ENCODE assay signal across 13 cellular contexts in genomic region chr2:191206613-191207471, GRCh38. TPM values are rescaled to one million over a fixed set of nuclear protein-coding genes. Genes with fewer than 3 reads are reported as not detected.
A peak's percentile ranks its signal among the peaks of the same experiment; 100 is the strongest.
DNase-seq lines count a peak whose midpoint lies in the region; ATAC-seq lines count a peak whose summit lies in the region.
"Had no signal": no experiment of that assay in that cellular context is flagged by ENCODE, and none has a peak within 500 bp of the region (broad histone marks: within the 10 kb centered on the region; RNA-seq: fewer than 3 reads in every experiment).

No MANE protein-coding gene starts in this region.

- ATAC-seq in HG02885 (IDR thresholded peaks at IDR 0.05; ENCODE audit: poor library complexity, unreplicated experiment), result no peak
- no peak for ATAC-seq in GM18868 (IDR thresholded peaks at IDR 0.05; ENCODE audit: unreplicated experiment)
- ATAC-seq: psoas muscle had no signal

- CTCF ChIA-PET in activated CD4-positive, alpha-beta memory T cell treated with anti-CD3 and anti-CD28 coated beads for 36 hours (lab: Charles Lee), result interaction anchor here (0.8 to 1.9 kb wide), 6 partner anchors 8 to 315 kb away, joined by 3 to 14 read pairs (median 4); no protein-coding TSS in a partner anchor

- peak overlapping the region; percentile 85 for H3K27ac Mint-ChIP-seq in activated CD4-positive, alpha-beta memory T cell treated with anti-CD3 and anti-CD28 coated beads for 36 hours
- H3K27ac Mint-ChIP-seq: type B pancreatic cell had no signal

- intact Hi-C loops in activated CD4-positive, alpha-beta memory T cell treated with anti-CD3 and anti-CD28 coated beads for 36 hours (cut with micrococcal nuclease), result loop anchor here (1.0 kb wide), 2 partner anchors 13 to 37 kb away; no protein-coding TSS in a partner anchor

- peaks cover 5% of the 10 kb centered on the region for H3K4me1 ChIP-seq in effector memory CD4-positive, alpha-beta T cell (ENCODE audit: control insufficient read depth, insufficient read depth, low read length, poor library complexity, severe bottlenecking)
- H3K4me1 ChIP-seq: psoas muscle had no signal

- DNase-seq in activated CD8-positive, alpha-beta memory T cell treated with anti-CD3 and anti-CD28 coated beads for 1 hour (ENCODE audit: extremely low read depth in 1 of 2, low read depth in 1 of 2), result peak; percentile 7 to 19
- DNase-seq in activated CD8-positive, alpha-beta memory T cell treated with anti-CD3 and anti-CD28 coated beads, Interleukin-2, amount 50 U/mL, for 48 hours, result no peak
- peak; percentile 53 for DNase-seq in activated CD4-positive, alpha-beta memory T cell treated with anti-CD3 and anti-CD28 coated beads for 36 hours
- DNase-seq in effector memory CD4-positive, alpha-beta T cell, result peak in 2 of 3 donors; percentile 17 to 23
- peak; percentile 22 to 23 for DNase-seq in stimulated activated CD8-positive, alpha-beta memory T cell treated with anti-CD3 and anti-CD28 coated beads, Interleukin-4, amount 100 ng/mL, for 4 hours (ENCODE audit: low read depth in 2 of 2, low spot score in 1 of 2)
- DNase-seq in retina, result no peak
- DNase-seq: heart left ventricle, NCI-H345, psoas muscle had no signal

- H3K27ac ChIP-seq in effector memory CD4-positive, alpha-beta T cell (ENCODE audit: insufficient read depth, low read length, poor library complexity, severe bottlenecking), result peak overlapping the region; percentile 35
- H3K27ac ChIP-seq: psoas muscle had no signal

- H3K4me3 ChIP-seq in effector memory CD4-positive, alpha-beta T cell (ENCODE audit: insufficient read depth, low read depth, low read length, poor library complexity, severe bottlenecking), result no peak overlapping the region
- H3K4me3 ChIP-seq: lung, psoas muscle had no signal

- POLR2A ChIA-PET in activated CD4-positive, alpha-beta memory T cell treated with anti-CD3 and anti-CD28 coated beads for 36 hours (lab: Charles Lee), result interaction anchor here (0.9 to 2.7 kb wide), 3 partner anchors 12 to 57 kb away, joined by 3 to 16 read pairs (median 3); no protein-coding TSS in a partner anchor

- H3K4me1 Mint-ChIP-seq in activated CD4-positive, alpha-beta memory T cell treated with anti-CD3 and anti-CD28 coated beads for 36 hours (ENCODE audit: low read depth), result peaks cover 41% of the 10 kb centered on the region

- H3K27me3 Mint-ChIP-seq in activated CD4-positive, alpha-beta memory T cell treated with anti-CD3 and anti-CD28 coated beads for 36 hours, result no peaks in the 10 kb centered on the region
- H3K27me3 Mint-ChIP-seq: type B pancreatic cell had no signal

- no peaks in the 10 kb centered on the region for H3K9me3 ChIP-seq in effector memory CD4-positive, alpha-beta T cell (ENCODE audit: control insufficient read depth, low read length)

- H3K27me3 ChIP-seq in effector memory CD4-positive, alpha-beta T cell (replicated peaks; ENCODE audit: control insufficient read depth, insufficient read depth, low read length, poor library complexity, severe bottlenecking), result no peaks in the 10 kb centered on the region
- H3K27me3 ChIP-seq: heart left ventricle had no signal

- H3K9me3 Mint-ChIP-seq in activated CD4-positive, alpha-beta memory T cell treated with anti-CD3 and anti-CD28 coated beads for 36 hours, result peaks cover 5% of the 10 kb centered on the region

- H3K36me3 ChIP-seq in effector memory CD4-positive, alpha-beta T cell (ENCODE audit: control insufficient read depth, insufficient read depth, low read length), result no peaks in the 10 kb centered on the region
- H3K36me3 ChIP-seq: heart left ventricle had no signal

- H3K4me3 Mint-ChIP-seq in activated CD4-positive, alpha-beta memory T cell treated with anti-CD3 and anti-CD28 coated beads for 36 hours, result peak overlapping the region; percentile 65
- H3K4me3 Mint-ChIP-seq: type B pancreatic cell had no signal

- H3K36me3 Mint-ChIP-seq in activated CD4-positive, alpha-beta memory T cell treated with anti-CD3 and anti-CD28 coated beads for 36 hours, result peaks cover 2% of the 10 kb centered on the region
- H3K36me3 Mint-ChIP-seq: type B pancreatic cell had no signal

RNA-seq across cellular contexts. Expression of gene MYO1B, which starts 38.4 kb away (rescaled TPM):
- total RNA-seq in activated CD4-positive, alpha-beta memory T cell treated with anti-CD3 and anti-CD28 coated beads for 36 hours, result 10 to 100 TPM; 13.5 to 15.6 TPM

RNA-seq across cellular contexts. Expression of gene STAT4, which starts 56.0 kb away (rescaled TPM):
- total RNA-seq in activated CD4-positive, alpha-beta memory T cell treated with anti-CD3 and anti-CD28 coated beads for 36 hours, result 10 to 100 TPM; 52.4 to 52.6 TPM

Comparison
In these comparisons a context has a peak if more than half of its experiments do, and no peak if none do; other contexts are left out.
1. DNase-seq: peak in activated CD8-positive, alpha-beta memory T cell treated with anti-CD3 and anti-CD28 coated beads for 1 hour (2 of 2), activated CD4-positive, alpha-beta memory T cell treated with anti-CD3 and anti-CD28 coated beads for 36 hours (single experiment), effector memory CD4-positive, alpha-beta T cell (2 of 3) and stimulated activated CD8-positive, alpha-beta memory T cell treated with anti-CD3 and anti-CD28 coated beads, Interleukin-4, amount 100 ng/mL, for 4 hours (2 of 2); none in activated CD8-positive, alpha-beta memory T cell treated with anti-CD3 and anti-CD28 coated beads, Interleukin-2, amount 50 U/mL, for 48 hours (single experiment) and retina (single experiment).